1 cellular context compared by ENCODE assay signal in the genomic region with DNA sequence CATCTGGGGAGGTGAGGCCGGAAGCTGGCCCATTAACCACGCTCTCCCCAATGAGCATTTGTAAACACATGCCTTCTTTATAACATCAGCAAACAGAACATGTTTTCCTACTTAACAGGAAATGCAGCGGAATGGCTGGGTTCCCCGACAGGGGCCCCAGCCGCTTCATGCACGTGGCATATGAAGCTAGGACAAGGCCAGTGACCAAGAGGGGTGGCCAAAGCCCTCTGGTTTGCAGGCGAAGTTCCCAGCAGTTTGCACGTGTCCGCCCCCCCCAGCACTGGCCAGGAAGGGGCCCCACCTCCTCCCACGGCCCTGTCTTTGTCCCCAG.
TF ChIP-seq lines count a peak whose summit lies in the region.

No MANE protein-coding gene starts in this region.

TF ChIP-seq in HepG2, 621 proteins besides CTCF, POLR2A, EP300 and RAD21 (continued from another document):
- TF ChIP-seq ZBTB40 (IDR thresholded peaks at IDR 0.05) (no peak), ZBTB40 (CRISPR knock-in tag; IDR thresholded peaks at IDR 0.05) (peak; percentile 75; the same call in 1 of the 2 replicates), ZUFSP (CRISPR knock-in tag; IDR thresholded peaks at IDR 0.05; ENCODE audit: borderline replicate concordance) (no peak), HMG20A (CRISPR knock-in tag; IDR thresholded peaks at IDR 0.05; ENCODE audit: borderline replicate concordance) (peak; percentile 65; the same call in 1 of the 2 replicates)
